In genomic region chr20:52682271-52682670, GRCh38 we compare ENCODE assay signal across 24 cellular contexts.
DNase-seq lines count a peak whose midpoint lies in the region; TF ChIP-seq lines count a peak whose summit lies in the region.
"Had no signal": no experiment of that assay in that cellular context is flagged by ENCODE, and none has a peak within 500 bp of the region (broad histone marks: within the 10 kb centered on the region; RNA-seq: fewer than 3 reads in every experiment).

No MANE protein-coding gene starts in this region.

- peaks cover 4 to 20% (median 7%) of the 10 kb centered on the region in 7 donors for H3K9me3 Mint-ChIP-seq in CD14-positive monocyte
- H3K9me3 Mint-ChIP-seq in T-helper 2 cell treated with Interferon-gamma antibody and Interleukin-4, amounts not matched to agents 5 μg/mL and 100 μg/mL, for 36 hours = peaks cover 5% of the 10 kb centered on the region
- H3K9me3 Mint-ChIP-seq in activated CD4-positive, alpha-beta memory T cell treated with anti-CD3 and anti-CD28 coated beads, Interleukin-2, amount 10 ng/mL, durations not matched to agents 7 days and 5 days = peaks cover 4% of the 10 kb centered on the region
- H3K9me3 Mint-ChIP-seq: type B pancreatic cell had no signal

- CTCF ChIA-PET in activated CD4-positive, alpha-beta memory T cell treated with anti-CD3 and anti-CD28 coated beads, Interleukin-2, amount 10 ng/mL, durations not matched to agents 7 days and 5 days (lab: Charles Lee) = no interaction called here

- H3K27me3 Mint-ChIP-seq in CD14-positive monocyte (ENCODE audit: low read depth in 3 of 3) = peaks cover 2 to 5% (median 3%) of the 10 kb centered on the region in 3 donors
- H3K27me3 Mint-ChIP-seq in T-helper 2 cell treated with Interferon-gamma antibody and Interleukin-4, amounts not matched to agents 5 μg/mL and 100 μg/mL, for 36 hours (ENCODE audit: low read depth) = no peaks in the 10 kb centered on the region
- H3K27me3 Mint-ChIP-seq in activated CD4-positive, alpha-beta memory T cell treated with anti-CD3 and anti-CD28 coated beads, Interleukin-2, amount 10 ng/mL, durations not matched to agents 7 days and 5 days = peaks cover 1% of the 10 kb centered on the region

- peaks cover 0 to 5% of the 10 kb centered on the region in 2 donors for H3K36me3 Mint-ChIP-seq in CD14-positive monocyte
- H3K36me3 Mint-ChIP-seq in T-helper 2 cell treated with Interferon-gamma antibody and Interleukin-4, amounts not matched to agents 5 μg/mL and 100 μg/mL, for 36 hours (ENCODE audit: low read depth) = no peaks in the 10 kb centered on the region
- no peaks in the 10 kb centered on the region for H3K36me3 Mint-ChIP-seq in activated CD4-positive, alpha-beta memory T cell treated with anti-CD3 and anti-CD28 coated beads, Interleukin-2, amount 10 ng/mL, durations not matched to agents 7 days and 5 days (ENCODE audit: low read depth)

- H3K4me3 Mint-ChIP-seq in CD14-positive monocyte = no peak overlapping the region
- no peak overlapping the region for H3K4me3 Mint-ChIP-seq in T-helper 2 cell treated with Interferon-gamma antibody and Interleukin-4, amounts not matched to agents 5 μg/mL and 100 μg/mL, for 36 hours
- no peak overlapping the region for H3K4me3 Mint-ChIP-seq in activated CD4-positive, alpha-beta memory T cell treated with anti-CD3 and anti-CD28 coated beads, Interleukin-2, amount 10 ng/mL, durations not matched to agents 7 days and 5 days
- H3K4me3 Mint-ChIP-seq: activated CD4-positive, alpha-beta T cell treated with anti-CD3 and anti-CD28 coated beads for 36 hours; activated naive CD4-positive, alpha-beta T cell treated with anti-CD3 and anti-CD28 coated beads for 36 hours; activated T-cell treated with anti-CD3 and anti-CD28 coated beads, Interleukin-2, amount 50 U/mL, for 72 hours; B cell; T-helper 17 cell; type B pancreatic cell had no signal

- peak overlapping the region; percentile 63 to 94 (median 87) for H3K27ac Mint-ChIP-seq in CD14-positive monocyte
- no peak overlapping the region for H3K27ac Mint-ChIP-seq in T-helper 2 cell treated with Interferon-gamma antibody and Interleukin-4, amounts not matched to agents 5 μg/mL and 100 μg/mL, for 36 hours
- H3K27ac Mint-ChIP-seq in activated CD4-positive, alpha-beta memory T cell treated with anti-CD3 and anti-CD28 coated beads, Interleukin-2, amount 10 ng/mL, durations not matched to agents 7 days and 5 days = no peak overlapping the region
- H3K27ac Mint-ChIP-seq: activated CD4-positive, alpha-beta T cell treated with anti-CD3 and anti-CD28 coated beads for 36 hours; activated naive CD4-positive, alpha-beta T cell treated with anti-CD3 and anti-CD28 coated beads for 36 hours; activated T-cell treated with anti-CD3 and anti-CD28 coated beads, Interleukin-2, amount 50 U/mL, for 72 hours; B cell; T-helper 17 cell; type B pancreatic cell had no signal

- DNase-seq in CD14-positive monocyte (ENCODE audit: low spot score) (peak; percentile 48), NB4 (ENCODE audit: low read depth) (peak; percentile 15), NCI-H2196 treated with DMSO at 0.1 percent for 48 hours (lab: John Stamatoyannopoulos, UW; ENCODE audit: unreplicated experiment) (peak; percentile 42), SKM-1 (lab: John Stamatoyannopoulos, UW; ENCODE audit: unreplicated experiment) (peak; percentile 88), ecto neural progenitor cell (ENCODE audit: low spot score) (no peak)
- no peak for DNase-seq in activated CD4-positive, alpha-beta T cell treated with anti-CD3 and anti-CD28 coated beads, Interleukin-2, amount 50 U/mL, for 48 hours
- DNase-seq in T-helper 2 cell treated with Interferon-gamma antibody and Interleukin-4, amounts not matched to agents 5 μg/mL and 100 μg/mL, for 36 hours (ENCODE audit: low spot score) = no peak
- no peak for DNase-seq in activated CD4-positive, alpha-beta memory T cell treated with anti-CD3 and anti-CD28 coated beads, Interleukin-2, amount 10 ng/mL, durations not matched to agents 7 days and 5 days
- DNase-seq: activated CD4-positive, alpha-beta T cell treated with anti-CD3 and anti-CD28 coated beads for 36 hours; activated naive CD4-positive, alpha-beta T cell treated with anti-CD3 and anti-CD28 coated beads for 36 hours; activated T-cell treated with anti-CD3 and anti-CD28 coated beads, Interleukin-2, amount 50 U/mL, for 72 hours; effector memory CD4-positive, alpha-beta T cell; foreskin keratinocyte; H7; Karpas-422; left cardiac atrium; mesenchymal stem cell; NCI-H2227 treated with DMSO at 0.1 percent for 48 hours; nucleus accumbens; psoas muscle; RPMI8226; T-helper 17 cell had no signal

- no peak for TF ChIP-seq CTCF in CD14-positive monocyte (IDR thresholded peaks at IDR 0.05)
- TF ChIP-seq CTCF in NB4 (IDR thresholded peaks at IDR 0.05; ENCODE audit: low read depth, low read length) = no peak

- intact Hi-C loops in CD14-positive monocyte (cut with micrococcal nuclease) = no loop called here

- peaks cover 26% of the 10 kb centered on the region for H3K4me1 Mint-ChIP-seq in CD14-positive monocyte
- H3K4me1 Mint-ChIP-seq in T-helper 2 cell treated with Interferon-gamma antibody and Interleukin-4, amounts not matched to agents 5 μg/mL and 100 μg/mL, for 36 hours (ENCODE audit: low read depth) = no peaks in the 10 kb centered on the region
- no peaks in the 10 kb centered on the region for H3K4me1 Mint-ChIP-seq in activated CD4-positive, alpha-beta memory T cell treated with anti-CD3 and anti-CD28 coated beads, Interleukin-2, amount 10 ng/mL, durations not matched to agents 7 days and 5 days
- H3K4me1 Mint-ChIP-seq: activated CD4-positive, alpha-beta T cell treated with anti-CD3 and anti-CD28 coated beads for 36 hours; B cell; T-helper 17 cell had no signal

- no peak for TF ChIP-seq POLR2A in NB4 (IDR thresholded peaks at IDR 0.05; ENCODE audit: extremely low read depth, insufficient read length)

- POLR2A ChIA-PET in activated CD4-positive, alpha-beta memory T cell treated with anti-CD3 and anti-CD28 coated beads, Interleukin-2, amount 10 ng/mL, durations not matched to agents 7 days and 5 days (lab: Charles Lee) = no interaction called here

- no peak overlapping the region for H3K4me3 ChIP-seq in NB4 (ENCODE audit: low read depth, low read length)
- H3K4me3 ChIP-seq: psoas muscle had no signal

Comparison
In these comparisons a context has a peak if more than half of its experiments do, and no peak if none do; other contexts are left out.
1. DNase-seq: peak in CD14-positive monocyte (single experiment), NB4 (single experiment), NCI-H2196 treated with DMSO at 0.1 percent for 48 hours (single experiment) and SKM-1 (single experiment); none in activated CD4-positive, alpha-beta T cell treated with anti-CD3 and anti-CD28 coated beads, Interleukin-2, amount 50 U/mL, for 48 hours (0 of 2), T-helper 2 cell treated with Interferon-gamma antibody and Interleukin-4, amounts not matched to agents 5 μg/mL and 100 μg/mL, for 36 hours (single experiment), activated CD4-positive, alpha-beta memory T cell treated with anti-CD3 and anti-CD28 coated beads, Interleukin-2, amount 10 ng/mL, durations not matched to agents 7 days and 5 days (single experiment) and ecto neural progenitor cell (single experiment).
2. H3K27ac Mint-ChIP-seq: peak in CD14-positive monocyte (7 of 7); none in T-helper 2 cell treated with Interferon-gamma antibody and Interleukin-4, amounts not matched to agents 5 μg/mL and 100 μg/mL, for 36 hours (single experiment) and activated CD4-positive, alpha-beta memory T cell treated with anti-CD3 and anti-CD28 coated beads, Interleukin-2, amount 10 ng/mL, durations not matched to agents 7 days and 5 days (single experiment).